In the genomic region with DNA sequence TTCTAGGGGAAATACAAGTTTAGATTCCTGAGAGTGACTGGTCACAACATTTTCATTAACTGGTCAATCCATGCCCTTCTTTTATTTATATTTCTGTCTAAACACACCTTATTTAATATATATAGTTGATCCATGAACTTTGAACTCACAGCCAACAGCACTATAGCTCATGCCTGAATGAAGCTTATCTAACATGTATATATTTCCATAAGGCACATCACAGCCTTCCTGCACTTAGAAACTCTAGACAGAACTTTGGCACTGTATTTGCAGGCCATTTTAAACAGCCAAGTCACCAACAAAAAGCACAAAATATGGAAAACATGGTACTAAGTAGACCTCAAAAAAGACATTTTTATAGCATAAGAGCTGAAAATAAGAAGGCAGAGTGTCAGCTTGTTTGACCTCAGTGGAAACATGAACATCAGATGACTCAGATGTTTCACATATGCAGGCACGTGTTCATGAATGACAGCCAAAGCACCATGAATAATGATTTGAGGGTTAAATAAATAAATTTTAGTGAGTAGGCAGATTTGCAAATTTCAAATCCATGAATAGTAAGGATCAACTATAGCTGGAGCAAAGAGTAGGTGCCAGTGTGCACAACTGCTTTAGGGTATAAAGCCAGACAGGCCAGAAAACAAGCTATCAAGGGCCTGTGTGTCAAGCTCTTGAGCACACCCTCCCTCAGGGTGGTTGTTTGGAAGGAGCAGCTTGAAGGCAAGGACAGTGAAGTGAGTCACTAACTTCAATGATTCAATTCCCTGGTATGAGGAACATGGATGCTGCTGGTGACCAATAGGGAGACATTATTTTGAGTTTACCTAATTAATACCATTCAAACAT, we compare ENCODE assay signal across 8 cellular contexts.
DNase-seq lines count a peak whose midpoint lies in the region; ATAC-seq, FAIRE-seq and TF ChIP-seq lines count a peak whose summit lies in the region.

No MANE protein-coding gene starts in this region.

- H3K4me1 Mint-ChIP-seq in stimulated activated effector memory CD8-positive, alpha-beta T cell treated with anti-CD3 and anti-CD28 coated beads, Interleukin-12 subunit alpha, Interleukin-12 subunit beta, amount 100 ng/mL, for 72 hours, result peaks cover 8% of the 10 kb centered on the region
- H3K4me1 Mint-ChIP-seq in activated CD4-positive, alpha-beta memory T cell treated with anti-CD3 and anti-CD28 coated beads for 36 hours (ENCODE audit: low read depth), result peaks cover 5% of the 10 kb centered on the region

- peaks cover 4% of the 10 kb centered on the region for H3K27me3 Mint-ChIP-seq in activated CD4-positive, alpha-beta memory T cell treated with anti-CD3 and anti-CD28 coated beads for 36 hours

- 0 out of 2 replicates have a peak overlapping the region, but pooled peaks have one; percentile 17 for H3K9ac ChIP-seq in PC-3 (ENCODE audit: low read length)

- peak overlapping the region; percentile 82 for H3K27ac ChIP-seq in PC-3 (ENCODE audit: low read length)

- H3K4me3 ChIP-seq in PC-3 (ENCODE audit: low read length), result no peak overlapping the region

- no peaks in the 10 kb centered on the region for H3K9me3 ChIP-seq in PC-3 (ENCODE audit: low read length)

- no peak overlapping the region for H2AFZ ChIP-seq in PC-3 (ENCODE audit: low read length)

- peak; percentile 22 for DNase-seq in GOT3 (lab: John Stamatoyannopoulos, UW)
- peak; percentile 91 for DNase-seq in PC-3
- peak; percentile 96 for DNase-seq in fibroblast of gingiva (ENCODE audit: low read depth)
- no peak for DNase-seq in stimulated activated effector memory CD8-positive, alpha-beta T cell treated with anti-CD3 and anti-CD28 coated beads, Interleukin-12 subunit alpha, Interleukin-12 subunit beta, amount 100 ng/mL, for 72 hours (ENCODE audit: low spot score in 2 of 2)
- no peak for DNase-seq in inferior parietal cortex (ENCODE audit: extremely low spot score)
- no peak for DNase-seq in activated CD4-positive, alpha-beta memory T cell treated with anti-CD3 and anti-CD28 coated beads for 36 hours
- no peak for DNase-seq in GM19239 (ENCODE audit: insufficient read length, low spot score)

- H3K4me3 Mint-ChIP-seq in stimulated activated effector memory CD8-positive, alpha-beta T cell treated with anti-CD3 and anti-CD28 coated beads, Interleukin-12 subunit alpha, Interleukin-12 subunit beta, amount 100 ng/mL, for 72 hours, result no peak overlapping the region
- no peak overlapping the region for H3K4me3 Mint-ChIP-seq in activated CD4-positive, alpha-beta memory T cell treated with anti-CD3 and anti-CD28 coated beads for 36 hours

- H3K36me3 ChIP-seq in PC-3 (ENCODE audit: low read depth, low read length), result no peaks in the 10 kb centered on the region

- POLR2A ChIA-PET in PC-3 (lab: Charles Lee; ENCODE audit: unreplicated experiment), result interaction anchor here (0.9 to 1.2 kb wide), 3 partner anchors 84 to 102 kb away, joined by 5 to 7 read pairs (median 5); no protein-coding TSS in a partner anchor
- POLR2A ChIA-PET in activated CD4-positive, alpha-beta memory T cell treated with anti-CD3 and anti-CD28 coated beads for 36 hours (lab: Charles Lee), result interaction anchor here (0.9 kb wide), 2 partner anchors 89 to 103 kb away, joined by 3 to 4 read pairs; partner anchors contain the start of gene NT5E

- no peaks in the 10 kb centered on the region for H3K9me3 Mint-ChIP-seq in stimulated activated effector memory CD8-positive, alpha-beta T cell treated with anti-CD3 and anti-CD28 coated beads, Interleukin-12 subunit alpha, Interleukin-12 subunit beta, amount 100 ng/mL, for 72 hours
- no peaks in the 10 kb centered on the region for H3K9me3 Mint-ChIP-seq in activated CD4-positive, alpha-beta memory T cell treated with anti-CD3 and anti-CD28 coated beads for 36 hours

- no peaks in the 10 kb centered on the region for H3K79me2 ChIP-seq in PC-3 (ENCODE audit: low read length)

- no peak for TF ChIP-seq CTCF in PC-3 (conservative IDR thresholded peaks at IDR 0.05; ENCODE audit: low read depth, low read length)

- peak overlapping the region; percentile 43 for H3K4me2 ChIP-seq in PC-3 (ENCODE audit: low read length)

- CTCF ChIA-PET in PC-3 (lab: Charles Lee), result interaction anchor here (0.8 kb wide), 1 partner anchor 89 kb away, joined by 4 read pairs; the partner anchor contains the start of gene NT5E
- CTCF ChIA-PET in activated CD4-positive, alpha-beta memory T cell treated with anti-CD3 and anti-CD28 coated beads for 36 hours (lab: Charles Lee), result interaction anchor here (1.5 to 6.1 kb wide), 3 partner anchors 8 to 175 kb away, joined by 5 to 77 read pairs (median 11); no protein-coding TSS in a partner anchor

- H3K27ac Mint-ChIP-seq in stimulated activated effector memory CD8-positive, alpha-beta T cell treated with anti-CD3 and anti-CD28 coated beads, Interleukin-12 subunit alpha, Interleukin-12 subunit beta, amount 100 ng/mL, for 72 hours, result no peak overlapping the region
- H3K27ac Mint-ChIP-seq in activated CD4-positive, alpha-beta memory T cell treated with anti-CD3 and anti-CD28 coated beads for 36 hours, result no peak overlapping the region

- no peaks in the 10 kb centered on the region for H4K20me1 ChIP-seq in PC-3 (ENCODE audit: low read length)

- H3K36me3 Mint-ChIP-seq in stimulated activated effector memory CD8-positive, alpha-beta T cell treated with anti-CD3 and anti-CD28 coated beads, Interleukin-12 subunit alpha, Interleukin-12 subunit beta, amount 100 ng/mL, for 72 hours, result no peaks in the 10 kb centered on the region
- H3K36me3 Mint-ChIP-seq in activated CD4-positive, alpha-beta memory T cell treated with anti-CD3 and anti-CD28 coated beads for 36 hours, result no peaks in the 10 kb centered on the region

- ATAC-seq in PC-3, result peak; percentile 88
- peak; percentile 77 for ATAC-seq in stimulated activated effector memory CD8-positive, alpha-beta T cell treated with anti-CD3 and anti-CD28 coated beads, Interleukin-12 subunit alpha, Interleukin-12 subunit beta, amount 100 ng/mL, for 72 hours
- no peak for ATAC-seq in HG02623 (IDR thresholded peaks at IDR 0.05; ENCODE audit: unreplicated experiment)

- intact Hi-C loops in PC-3 (cut with micrococcal nuclease), result loop anchor here (1.0 kb wide), 2 partner anchors 42 to 103 kb away; no protein-coding TSS in a partner anchor
- intact Hi-C loops in activated CD4-positive, alpha-beta memory T cell treated with anti-CD3 and anti-CD28 coated beads for 36 hours (cut with micrococcal nuclease), result loop anchor here (2.0 to 5.0 kb wide), 2 partner anchors 104 to 231 kb away; partner anchors contain the start of gene SNX14

- H3K4me1 ChIP-seq in PC-3 (ENCODE audit: insufficient read depth, low read length), result peaks cover 51% of the 10 kb centered on the region

- no peak for FAIRE-seq in GM19239 (lab: Jason Lieb, UNC)

- H3K9me2 ChIP-seq in PC-3 (replicated peaks; ENCODE audit: low read length), result no peaks in the 10 kb centered on the region

- BruUV-seq in PC-3 (replicated peaks; lab: Mats Ljungman, UMichigan), result no TSS peak

- peaks cover 11% of the 10 kb centered on the region for H3F3A ChIP-seq in PC-3 (ENCODE audit: low read length, unreplicated experiment)

- no peaks in the 10 kb centered on the region for H3K27me3 ChIP-seq in PC-3 (ENCODE audit: low read length)

Comparison
In these comparisons a context has a peak if more than half of its experiments do, and no peak if none do; other contexts are left out.
1. DNase-seq: peak in GOT3 (single experiment), PC-3 (single experiment) and fibroblast of gingiva (single experiment); none in stimulated activated effector memory CD8-positive, alpha-beta T cell treated with anti-CD3 and anti-CD28 coated beads, Interleukin-12 subunit alpha, Interleukin-12 subunit beta, amount 100 ng/mL, for 72 hours (0 of 2), inferior parietal cortex (single experiment), activated CD4-positive, alpha-beta memory T cell treated with anti-CD3 and anti-CD28 coated beads for 36 hours (single experiment) and GM19239 (single experiment).